Comparison of ENCODE assay signal across 8 cellular contexts in the genomic region with DNA sequence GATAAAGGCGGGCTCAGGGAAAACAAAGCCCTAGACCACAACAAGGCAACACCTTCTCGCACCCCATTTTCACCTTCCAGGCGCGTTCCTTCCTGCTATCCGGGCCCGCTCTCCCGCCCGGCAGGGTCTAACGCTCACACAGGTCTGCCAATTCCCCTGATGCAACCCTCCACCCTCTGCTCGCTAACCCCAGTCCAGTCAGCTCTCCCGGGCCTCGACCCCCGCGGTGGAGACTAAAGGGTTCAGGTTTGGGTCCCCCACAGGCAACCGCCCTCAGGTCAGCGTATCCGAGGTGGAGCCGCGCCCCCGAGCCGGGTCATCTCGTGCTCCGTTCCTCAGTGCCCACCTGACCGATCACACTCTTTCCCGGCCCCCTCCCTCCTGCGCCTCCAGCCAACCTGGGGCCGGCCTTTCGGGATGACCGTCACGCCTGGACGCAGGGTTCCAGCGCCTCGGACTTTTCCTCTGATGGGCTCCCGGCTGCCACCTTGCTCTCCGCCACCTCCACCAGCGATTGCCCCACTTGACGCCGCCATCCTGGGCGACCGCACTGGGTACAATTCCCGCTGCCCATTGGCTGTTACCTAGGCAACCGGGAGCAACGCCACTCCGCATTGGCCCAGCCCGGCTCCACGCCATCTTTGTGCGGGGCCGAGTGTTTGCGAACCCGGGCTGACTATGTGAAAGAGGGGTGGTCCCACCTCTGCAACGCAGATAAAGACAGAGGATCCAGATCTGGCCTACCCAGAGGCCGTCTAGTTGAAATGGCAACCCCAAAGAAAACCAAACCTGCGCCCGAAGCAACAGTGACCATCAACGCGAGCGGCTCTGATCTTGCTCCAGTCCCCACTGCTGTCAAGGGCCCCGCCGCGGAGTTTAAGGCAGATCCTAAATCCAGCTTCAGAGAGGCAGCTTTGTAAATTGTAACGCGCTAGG. TPM values are rescaled to one million over a fixed set of nuclear protein-coding genes. Genes with fewer than 3 reads are reported as not detected.
A peak's percentile ranks its signal among the peaks of the same experiment; 100 is the strongest.
DNase-seq lines count a peak whose midpoint lies in the region; ATAC-seq and TF ChIP-seq lines count a peak whose summit lies in the region.

A gene (minus strand): TSS at position 552 of the 936 bp plus-strand sequence. CDS start 13,847 bp downstream, outside the sequence.

- POLR2A ChIA-PET in HEK293T (lab: Yijun Ruan, JAX) (no interaction called here), SK-N-SH (lab: Yijun Ruan, JAX) (no interaction called here)
- POLR2A ChIA-PET in activated naive CD8-positive, alpha-beta T cell treated with anti-CD3 and anti-CD28 coated beads, Interleukin-2, amount 10 ng/mL, durations not matched to agents 7 days and 5 days (lab: Charles Lee) = interaction anchor here (0.5 to 0.6 kb wide), 2 partner anchors 16 to 163 kb away, joined by 3 read pairs; no protein-coding TSS in a partner anchor

- H3K27ac ChIP-seq in SK-N-SH (ENCODE audit: low read depth in 2 of 2, low read length in 1 of 2) (peak within 1 kb of the TSS in 1 of 2 experiments; percentile 76; a peak in 2 of 4 replicates), testis (peak within 1 kb of the TSS in 1 of 2 donors; percentile 69)

- peaks cover 4% of the 10 kb centered on the region in 2 experiments; a peak in 2 of 4 replicates for H3K4me1 ChIP-seq in SK-N-SH (ENCODE audit: control insufficient read depth in 1 of 2, insufficient read depth in 2 of 2, low read depth in 1 of 2, low read length in 1 of 2)
- H3K4me1 ChIP-seq in testis = no peaks in the 10 kb centered on the region

- no peaks in the 10 kb centered on the region for H3K36me3 ChIP-seq in SK-N-SH (replicated peaks in 1 of 2; ENCODE audit: control insufficient read depth in 1 of 2, insufficient read depth in 2 of 2, low read length in 1 of 2)
- H3K36me3 ChIP-seq in testis (ENCODE audit: low read depth, missing control alignments) = no peaks in the 10 kb centered on the region

- no peaks in the 10 kb centered on the region for H4K20me1 ChIP-seq in SK-N-SH (ENCODE audit: insufficient read depth)

- peak within 1 kb of the TSS; percentile 78 for H3K9ac ChIP-seq in SK-N-SH

- H3K4me2 ChIP-seq in SK-N-SH = peak within 1 kb of the TSS; percentile 69

- WGBS in SK-N-SH (ENCODE audit: low lambda C conversion rate) = 5% methylated on average over 52 of the region's 62 CpGs
- WGBS in testis, 2 donors = 1 to 3% methylated on average over 50 to 62 of the region's 62 CpGs

- H3F3A ChIP-seq in SK-N-SH (replicated peaks; ENCODE audit: insufficient read depth) = peaks cover 6% of the 10 kb centered on the region

- H3K27me3 ChIP-seq in SK-N-SH (ENCODE audit: insufficient read depth) (no peaks in the 10 kb centered on the region), testis (no peaks in the 10 kb centered on the region)

- H3K79me2 ChIP-seq in SK-N-SH (ENCODE audit: insufficient read depth) = peaks cover 17% of the 10 kb centered on the region

- peak; percentile 98 for ATAC-seq in activated naive CD8-positive, alpha-beta T cell treated with anti-CD3 and anti-CD28 coated beads, Interleukin-2, amount 10 ng/mL, durations not matched to agents 7 days and 5 days (ENCODE audit: low read depth)
- peak; percentile 99 for ATAC-seq in Right ventricle myocardium inferior

- H3K36me3 Mint-ChIP-seq in activated naive CD8-positive, alpha-beta T cell treated with anti-CD3 and anti-CD28 coated beads, Interleukin-2, amount 10 ng/mL, durations not matched to agents 7 days and 5 days = peaks cover 2% of the 10 kb centered on the region
- H3K36me3 Mint-ChIP-seq in osteocyte (ENCODE audit: unreplicated experiment) = no peaks in the 10 kb centered on the region

- H3K4me1 Mint-ChIP-seq in activated naive CD8-positive, alpha-beta T cell treated with anti-CD3 and anti-CD28 coated beads, Interleukin-2, amount 10 ng/mL, durations not matched to agents 7 days and 5 days = peaks cover 16% of the 10 kb centered on the region
- H3K4me1 Mint-ChIP-seq in osteocyte (ENCODE audit: unreplicated experiment) = peaks cover 16% of the 10 kb centered on the region

- TF ChIP-seq RAD21 in SK-N-SH (IDR thresholded peaks at IDR 0.05; ENCODE audit: low read length) = no peak

- H3K4me3 ChIP-seq in SK-N-SH (ENCODE audit: low read depth in 2 of 2, low read length in 1 of 2) (peak within 1 kb of the TSS; percentile 78 to 94), testis (peak within 1 kb of the TSS; percentile 73 to 77)

- CTCF ChIA-PET in HEK293T (lab: Yijun Ruan, JAX) (interaction anchor here (0.5 kb wide), 1 partner anchor 99 kb away, joined by 3 read pairs; no protein-coding TSS in a partner anchor), SK-N-SH (lab: Yijun Ruan, JAX) (interaction anchor here (1.0 to 1.8 kb wide), 5 partner anchors 26 to 81 kb away, joined by 3 to 4 read pairs (median 3); a partner anchor contains a TSS)

- H3K9me2 ChIP-seq in SK-N-SH = no peaks in the 10 kb centered on the region

- H3K9me3 ChIP-seq in SK-N-SH (no peaks in the 10 kb centered on the region), testis (no peaks in the 10 kb centered on the region)

- intact Hi-C loops in Right ventricle myocardium inferior (cut with DNase I) (no loop called here), testis (cut with DNase I; ENCODE audit: low total_unique reads) (no loop called here)

- H3K9me3 Mint-ChIP-seq in activated naive CD8-positive, alpha-beta T cell treated with anti-CD3 and anti-CD28 coated beads, Interleukin-2, amount 10 ng/mL, durations not matched to agents 7 days and 5 days = peaks cover 1% of the 10 kb centered on the region
- H3K9me3 Mint-ChIP-seq in osteocyte (ENCODE audit: unreplicated experiment) = no peaks in the 10 kb centered on the region

- peak within 1 kb of the TSS; percentile 83 for H3K27ac Mint-ChIP-seq in activated naive CD8-positive, alpha-beta T cell treated with anti-CD3 and anti-CD28 coated beads, Interleukin-2, amount 10 ng/mL, durations not matched to agents 7 days and 5 days
- H3K27ac Mint-ChIP-seq in osteocyte (ENCODE audit: unreplicated experiment) = peak within 1 kb of the TSS; percentile 92

- no peaks in the 10 kb centered on the region for H3K27me3 Mint-ChIP-seq in activated naive CD8-positive, alpha-beta T cell treated with anti-CD3 and anti-CD28 coated beads, Interleukin-2, amount 10 ng/mL, durations not matched to agents 7 days and 5 days
- H3K27me3 Mint-ChIP-seq in osteocyte (ENCODE audit: unreplicated experiment) = no peaks in the 10 kb centered on the region

- DNase-seq in GM04503 (ENCODE audit: low read depth) (peak; percentile 66), HEK293T (ENCODE audit: extremely low spot score) (peak; percentile 96), NCI-H1092 (lab: John Stamatoyannopoulos, UW) (peak; percentile 90), SK-N-SH (peak; percentile 93), Right ventricle myocardium inferior (ENCODE audit: missing footprints) (peak; percentile 96), osteocyte (ENCODE audit: extremely low spot score, unreplicated experiment) (peak; percentile 97), testis (peak; percentile 96)
- DNase-seq in activated naive CD8-positive, alpha-beta T cell treated with anti-CD3 and anti-CD28 coated beads, Interleukin-2, amount 10 ng/mL, durations not matched to agents 7 days and 5 days = peak; percentile 89

- peak within 1 kb of the TSS; percentile 90 for H2AFZ ChIP-seq in SK-N-SH (ENCODE audit: low read depth)

- TF ChIP-seq CTCF in SK-N-SH (IDR thresholded peaks at IDR 0.05) (no peak), osteocyte (IDR thresholded peaks at IDR 0.05) (no peak), testis (IDR thresholded peaks at IDR 0.05) (no peak)

- H3K4me3 Mint-ChIP-seq in activated naive CD8-positive, alpha-beta T cell treated with anti-CD3 and anti-CD28 coated beads, Interleukin-2, amount 10 ng/mL, durations not matched to agents 7 days and 5 days = peak within 1 kb of the TSS; percentile 95
- H3K4me3 Mint-ChIP-seq in osteocyte (ENCODE audit: unreplicated experiment) = peak within 1 kb of the TSS; percentile 98

- TF ChIP-seq POLR2A in testis (IDR thresholded peaks at IDR 0.05) = no peak

- no peak for TF ChIP-seq EP300 in SK-N-SH (IDR thresholded peaks at IDR 0.05; ENCODE audit: borderline replicate concordance in 1 of 2, low read depth in 1 of 2, low read length in 1 of 2)

TF ChIP-seq in HEK293T, 16 proteins besides CTCF, POLR2A, EP300 and RAD21:
- TF ChIP-seq FOXM1 (IDR thresholded peaks at IDR 0.05; ENCODE audit: borderline replicate concordance) = no peak
- peak; percentile 72 for TF ChIP-seq L3MBTL2 (conservative IDR thresholded peaks at IDR 0.05)

TF ChIP-seq in SK-N-SH, 30 proteins besides CTCF, POLR2A, EP300 and RAD21 (continues in another document):
- TF ChIP-seq TAF1 (IDR thresholded peaks at IDR 0.05; ENCODE audit: borderline replicate concordance, low read depth, low read length) (peak; percentile 41), MXI1 (IDR thresholded peaks at IDR 0.05; ENCODE audit: low read depth, low read length) (peak; percentile 88), RXRA (IDR thresholded peaks at IDR 0.05; ENCODE audit: borderline replicate concordance, low read depth) (no peak), SMC3 (IDR thresholded peaks at IDR 0.05; ENCODE audit: low read depth, low read length) (no peak), CHD2 (IDR thresholded peaks at IDR 0.05; ENCODE audit: low read length, partially characterized antibody) (peak; percentile 91), RFX5 (IDR thresholded peaks at IDR 0.05; ENCODE audit: low read length) (peak; percentile 72; the same call in 1 of the 2 replicates)
- TF ChIP-seq, protein P1, sequence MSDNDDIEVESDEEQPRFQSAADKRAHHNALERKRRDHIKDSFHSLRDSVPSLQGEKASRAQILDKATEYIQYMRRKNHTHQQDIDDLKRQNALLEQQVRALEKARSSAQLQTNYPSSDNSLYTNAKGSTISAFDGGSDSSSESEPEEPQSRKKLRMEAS (IDR thresholded peaks at IDR 0.05; ENCODE audit: low read depth) = peak; percentile 32; the same call in 1 of the 2 replicates
- TF ChIP-seq, protein P2, sequence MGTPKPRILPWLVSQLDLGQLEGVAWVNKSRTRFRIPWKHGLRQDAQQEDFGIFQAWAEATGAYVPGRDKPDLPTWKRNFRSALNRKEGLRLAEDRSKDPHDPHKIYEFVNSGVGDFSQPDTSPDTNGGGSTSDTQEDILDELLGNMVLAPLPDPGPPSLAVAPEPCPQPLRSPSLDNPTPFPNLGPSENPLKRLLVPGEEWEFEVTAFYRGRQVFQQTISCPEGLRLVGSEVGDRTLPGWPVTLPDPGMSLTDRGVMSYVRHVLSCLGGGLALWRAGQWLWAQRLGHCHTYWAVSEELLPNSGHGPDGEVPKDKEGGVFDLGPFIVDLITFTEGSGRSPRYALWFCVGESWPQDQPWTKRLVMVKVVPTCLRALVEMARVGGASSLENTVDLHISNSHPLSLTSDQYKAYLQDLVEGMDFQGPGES (IDR thresholded peaks at IDR 0.05; ENCODE audit: low read depth, low read length) = peak; percentile 83

RNA-seq across cellular contexts. Expression of the gene that starts here (rescaled TPM):
- 31.4 and 31.7 TPM in 2 replicates for polyA plus RNA-seq in SK-N-SH (2012; rRNA removed)
- 32.9 and 36.8 TPM in 2 replicates for polyA plus RNA-seq in SK-N-SH (2012; cell fraction: cytosol; rRNA removed)
- 14.5 and 19.6 TPM in 2 replicates for polyA plus RNA-seq in SK-N-SH (2012; cell fraction: nucleus; rRNA removed)
- 1 to 10 TPM; 1.7 to 2.2 TPM for total RNA-seq in activated naive CD8-positive, alpha-beta T cell treated with anti-CD3 and anti-CD28 coated beads, Interleukin-2, amount 10 ng/mL, durations not matched to agents 7 days and 5 days
- total RNA-seq in Right ventricle myocardium inferior = 8.0 TPM
- 13.1 and 13.3 TPM in 2 replicates for total RNA-seq in osteocyte
- total RNA-seq in testis = 1 to 10 TPM; 7.1 to 7.5 TPM
- polyA plus RNA-seq in testis (ENCODE audit: insufficient read depth, low read depth, low replicate concordance) = 23.3 TPM
